8 cellular contexts compared by ENCODE assay signal in the genomic region with DNA sequence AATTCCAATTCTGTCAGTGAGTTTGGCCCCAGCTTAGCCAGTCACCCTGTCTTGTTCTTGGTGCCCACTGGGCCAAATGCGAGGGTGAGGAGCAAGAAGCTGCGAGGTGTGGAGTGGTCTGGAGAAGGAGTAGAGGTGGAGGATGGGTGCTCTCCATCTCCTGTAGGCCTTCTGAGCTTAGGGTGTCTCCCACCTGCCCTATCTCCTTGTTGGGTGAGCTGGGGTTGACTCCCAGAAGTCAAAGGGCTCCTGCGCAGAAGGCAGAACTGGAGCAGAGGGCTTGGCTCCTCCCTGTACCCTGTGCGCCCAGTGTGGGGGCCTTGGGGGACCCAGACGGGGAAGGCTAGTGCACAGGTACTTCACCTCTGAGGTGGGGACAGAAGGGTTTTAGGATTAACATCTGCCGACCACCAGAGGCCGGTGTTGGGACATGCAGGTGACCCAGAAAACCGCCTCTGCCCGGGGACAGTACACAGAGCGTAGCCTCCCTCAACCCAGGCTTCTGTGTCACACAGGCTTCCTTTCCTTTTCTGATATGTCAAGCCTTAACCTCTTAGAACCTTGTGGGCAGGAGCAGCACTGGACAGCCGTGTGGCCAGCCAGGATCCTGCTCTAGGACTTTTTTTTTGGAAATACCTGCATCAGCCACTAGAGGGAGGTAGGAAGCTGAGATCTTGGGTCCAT. TPM values are rescaled to one million over a fixed set of nuclear protein-coding genes. Genes with fewer than 3 reads are reported as not detected.
DNase-seq lines count a peak whose midpoint lies in the region; ATAC-seq and TF ChIP-seq lines count a peak whose summit lies in the region.

No MANE protein-coding gene starts in this region.

- no peak overlapping the region for H2AK5ac ChIP-seq in mesenchymal stem cell (ENCODE audit: low read length, severe bottlenecking)

- no peaks in the 10 kb centered on the region for H3K36me3 Mint-ChIP-seq in WTC11

- TF ChIP-seq POLR2A in thyroid gland (IDR thresholded peaks at IDR 0.05) = no peak

- peak overlapping the region; percentile 60 for H3K4me2 ChIP-seq in mesenchymal stem cell (ENCODE audit: low read length, poor library complexity, severe bottlenecking)

- H3K4me3 ChIP-seq in HAP-1 (peak overlapping the region; percentile 4; the same call in 1 of the 2 replicates), mesenchymal stem cell (ENCODE audit: insufficient read depth in 1 of 2, low read depth in 1 of 2, low read length in 2 of 2) (no peak overlapping the region), thyroid gland (replicated peaks in 1 of 3) (no peak overlapping the region)

- no peaks in the 10 kb centered on the region for H3K4me1 Mint-ChIP-seq in WTC11

- H3K4ac ChIP-seq in mesenchymal stem cell (ENCODE audit: low read depth in 1 of 2, low read length in 2 of 2) = no peak overlapping the region

- no peak overlapping the region for H2BK120ac ChIP-seq in mesenchymal stem cell (ENCODE audit: low read depth, low read length)

- H3K27ac Mint-ChIP-seq in WTC11 = no peak overlapping the region

- H3K9me3 Mint-ChIP-seq in WTC11 = peaks cover 2% of the 10 kb centered on the region; the same call in 1 of the 2 replicates

- TF ChIP-seq CTCF in WTC11 (IDR thresholded peaks at IDR 0.05) (peak; percentile 89; the same call in 1 of the 2 replicates), thyroid gland (IDR thresholded peaks at IDR 0.05) (peak; percentile 67 to 86 (median 78))

- H4K8ac ChIP-seq in mesenchymal stem cell (ENCODE audit: low read length) = no peak overlapping the region

- no peak overlapping the region for H2BK12ac ChIP-seq in mesenchymal stem cell (ENCODE audit: low read length in 2 of 2)

- intact Hi-C loops in thyroid gland (cut with DNase I) = no loop called here

- POLR2A ChIA-PET in WTC11 (lab: Charles Lee) = no interaction called here

- H4K91ac ChIP-seq in mesenchymal stem cell (ENCODE audit: low read length) = no peak overlapping the region

- no peak overlapping the region for H3K9ac ChIP-seq in mesenchymal stem cell (ENCODE audit: low read length)

- DNase-seq in EL (peak; percentile 68), HAP-1 (ENCODE audit: low spot score in 2 of 2) (peak; percentile 54 to 64), NCI-H2029 (lab: John Stamatoyannopoulos, UW) (peak; percentile 55), WTC11 (ENCODE audit: low spot score) (peak; percentile 42), mesenchymal stem cell (peak; percentile 63), thyroid gland (peak; percentile 21 to 37), ureter (ENCODE audit: low spot score) (no peak)
- peak; percentile 8 for DNase-seq in effector CD4-positive, alpha-beta T cell

- no peak overlapping the region for H3K18ac ChIP-seq in mesenchymal stem cell (ENCODE audit: low read depth in 1 of 2, low read length in 2 of 2)

- no peak overlapping the region for H3K14ac ChIP-seq in mesenchymal stem cell (ENCODE audit: low read length in 2 of 2)

- H2AFZ ChIP-seq in mesenchymal stem cell (ENCODE audit: low read depth, low read length) = no peak overlapping the region

- no peaks in the 10 kb centered on the region for H3K36me3 ChIP-seq in HAP-1 (replicated peaks)
- no peaks in the 10 kb centered on the region for H3K36me3 ChIP-seq in mesenchymal stem cell (ENCODE audit: control insufficient read depth in 1 of 2, insufficient read depth in 2 of 2, low read depth in 1 of 2, low read length in 2 of 2)
- no peaks in the 10 kb centered on the region for H3K36me3 ChIP-seq in thyroid gland

- in situ Hi-C loops in HAP-1 (cut with MboI; ENCODE audit: low sequenced_read_pairs) = no loop called here

- H3K27me3 ChIP-seq in HAP-1 (ENCODE audit: low read depth) (peaks cover 6% of the 10 kb centered on the region), mesenchymal stem cell (ENCODE audit: control insufficient read depth in 1 of 2, insufficient read depth in 1 of 2, low read length in 2 of 2) (peaks cover 4 to 12% of the 10 kb centered on the region in 2 experiments), thyroid gland (no peaks in the 10 kb centered on the region)

- 0 out of 2 replicates have a peak, but pooled peaks cover 2% of the 10 kb centered on the region for H3K9me3 ChIP-seq in HAP-1
- H3K9me3 ChIP-seq in mesenchymal stem cell (ENCODE audit: control insufficient read depth, low read length) = peaks cover 5% of the 10 kb centered on the region
- H3K9me3 ChIP-seq in thyroid gland = no peaks in the 10 kb centered on the region

- H3K23ac ChIP-seq in mesenchymal stem cell (ENCODE audit: low read length in 2 of 2) = no peak overlapping the region

- no peak overlapping the region for H3K27ac ChIP-seq in mesenchymal stem cell (ENCODE audit: low read length, poor library complexity, severe bottlenecking)
- H3K27ac ChIP-seq in thyroid gland = no peak overlapping the region

- WGBS in mesenchymal stem cell = 33% methylated on average over 11 of the region's 11 CpGs
- 24 to 38% methylated on average over 9 to 11 of the region's 11 CpGs for WGBS in thyroid gland, 2 donors

- no peaks in the 10 kb centered on the region for H3K4me1 ChIP-seq in HAP-1
- peaks cover 3% of the 10 kb centered on the region for H3K4me1 ChIP-seq in mesenchymal stem cell (ENCODE audit: control insufficient read depth, insufficient read depth, low read depth, low read length)
- H3K4me1 ChIP-seq in thyroid gland = no peaks in the 10 kb centered on the region

- no peak overlapping the region for H2BK15ac ChIP-seq in mesenchymal stem cell (ENCODE audit: low read depth, poor library complexity, severe bottlenecking)

- peak; percentile 86 for ATAC-seq in WTC11

- H3K4me3 Mint-ChIP-seq in WTC11 = peak overlapping the region; percentile 52

- H3K79me1 ChIP-seq in mesenchymal stem cell (replicated peaks; ENCODE audit: low read length, poor library complexity, severe bottlenecking) = no peaks in the 10 kb centered on the region

- no peaks in the 10 kb centered on the region; the same call in 1 of the 2 replicates for H3K27me3 Mint-ChIP-seq in WTC11 (ENCODE audit: low read depth)

- CTCF ChIA-PET in WTC11 (lab: Charles Lee) = interaction anchor here (0.6 to 2.7 kb wide), 58 partner anchors 10 to 339 kb away, joined by 3 to 26 read pairs (median 5); a partner anchor contains a TSS

- H2BK5ac ChIP-seq in mesenchymal stem cell (ENCODE audit: low read depth, low read length, poor library complexity, severe bottlenecking) = no peak overlapping the region

TF ChIP-seq in WTC11, 78 proteins besides CTCF, POLR2A, EP300 and RAD21:
- TF ChIP-seq, protein P1, sequence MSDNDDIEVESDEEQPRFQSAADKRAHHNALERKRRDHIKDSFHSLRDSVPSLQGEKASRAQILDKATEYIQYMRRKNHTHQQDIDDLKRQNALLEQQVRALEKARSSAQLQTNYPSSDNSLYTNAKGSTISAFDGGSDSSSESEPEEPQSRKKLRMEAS (CRISPR knock-in tag; IDR thresholded peaks at IDR 0.05) = peak; percentile 29; the same call in 1 of the 2 replicates
- no peak for TF ChIP-seq ESRRA (CRISPR knock-in tag; IDR thresholded peaks at IDR 0.05; ENCODE audit: borderline replicate concordance)
TF ChIP-seq in WTC11: peak in this region for 1.

RNA-seq across cellular contexts. Expression of a gene that starts 16.9 kb away (rescaled TPM):
- total RNA-seq in WTC11 (2021) = not detected in 3 replicates
- polyA plus RNA-seq in mesenchymal stem cell (2013, experiment 1 of 2) = not detected
- not detected for polyA plus RNA-seq in mesenchymal stem cell (2013, experiment 2 of 2)
- not detected for total RNA-seq in thyroid gland
- not detected for total RNA-seq in ureter

RNA-seq across cellular contexts. Expression of a gene that starts 30.3 kb away (rescaled TPM):
- total RNA-seq in WTC11 (2021) (31.1 to 37.7 TPM (median 36.9 TPM) in 3 replicates), thyroid gland (10 to 100 TPM; 34.1 to 40.1 (median 37.5) TPM), ureter (49.5 TPM)
- polyA plus RNA-seq in mesenchymal stem cell (2013, experiment 1 of 2) = 20.7 TPM
- polyA plus RNA-seq in mesenchymal stem cell (2013, experiment 2 of 2) = 19.7 TPM

RNA-seq across cellular contexts. Expression of a gene that starts 35.9 kb away (rescaled TPM):
- 8.8 to 9.8 TPM (median 9.4 TPM) in 3 replicates for total RNA-seq in WTC11 (2021)
- 33.6 TPM for polyA plus RNA-seq in mesenchymal stem cell (2013, experiment 1 of 2)
- 35.8 TPM for polyA plus RNA-seq in mesenchymal stem cell (2013, experiment 2 of 2)
- total RNA-seq in thyroid gland = 10 to 100 TPM; 24.6 to 49.7 (median 32.1) TPM
- total RNA-seq in ureter = 40.8 TPM
